In genomic region chr14:104659146-104659545, GRCh38 we compare ENCODE assay signal across 24 cellular contexts. TPM values are rescaled to one million over a fixed set of nuclear protein-coding genes. Genes with fewer than 3 reads are reported as not detected.
"Had no signal": no experiment of that assay in that cellular context is flagged by ENCODE, and none has a peak within 500 bp of the region (broad histone marks: within the 10 kb centered on the region; RNA-seq: fewer than 3 reads in every experiment).

No MANE protein-coding gene starts in this region.

- H3K36me3 ChIP-seq: cardiac muscle cell, heart right ventricle, neutrophil, ovary, prostate gland, thyroid gland, upper lobe of right lung had no signal

- H3K9me3 Mint-ChIP-seq: activated naive CD8-positive, alpha-beta T cell treated with anti-CD3 and anti-CD28 coated beads, Interleukin-2, amount 50 U/mL, for 24 hours; activated T-cell treated with anti-CD3 and anti-CD28 coated beads, Interleukin-2, amount 50 U/mL, for 72 hours; natural killer cell treated with Interleukin-12 subunit alpha and Interleukin-12 subunit beta and Interleukin-15 and Interleukin-18, amount 100 ng/mL, for 72 hours; stimulated activated naive CD8-positive, alpha-beta T cell treated with anti-CD3 and anti-CD28 coated beads, Interleukin-15, Interleukin-2, amounts not matched to agents 100 ng/mL and 50 ng/mL, for 24 hours had no signal

- H3K4me1 ChIP-seq: prostate gland, thyroid gland had no signal

- ATAC-seq: activated naive CD8-positive, alpha-beta T cell treated with anti-CD3 and anti-CD28 coated beads, Interleukin-2, amount 50 U/mL, for 24 hours; activated T-cell treated with anti-CD3 and anti-CD28 coated beads, Interleukin-2, amount 50 U/mL, for 72 hours; body of pancreas; natural killer cell treated with Interleukin-12 subunit alpha and Interleukin-12 subunit beta and Interleukin-15 and Interleukin-18, amount 100 ng/mL, for 72 hours had no signal

- H3K4me3 ChIP-seq: body of pancreas, cardiac muscle cell, heart right ventricle, lung, ovary, prostate gland, thyroid gland, upper lobe of right lung had no signal

- H3K27me3 ChIP-seq: body of pancreas, cardiac muscle cell, ovary, thyroid gland had no signal

- H3K4me3 Mint-ChIP-seq: activated CD4-positive, alpha-beta memory T cell treated with anti-CD3 and anti-CD28 coated beads, Interleukin-2, amount 10 ng/mL, durations not matched to agents 7 days and 5 days; activated naive CD8-positive, alpha-beta T cell treated with anti-CD3 and anti-CD28 coated beads, Interleukin-2, amount 50 U/mL, for 24 hours; activated T-cell treated with anti-CD3 and anti-CD28 coated beads, Interleukin-2, amount 50 U/mL, for 72 hours; natural killer cell treated with Interleukin-12 subunit alpha and Interleukin-12 subunit beta and Interleukin-15 and Interleukin-18, amount 100 ng/mL, for 72 hours; stimulated activated naive CD8-positive, alpha-beta T cell treated with anti-CD3 and anti-CD28 coated beads, Interleukin-15, Interleukin-2, amounts not matched to agents 100 ng/mL and 50 ng/mL, for 24 hours had no signal

- H3K9me3 ChIP-seq: body of pancreas, neutrophil, prostate gland, thyroid gland, upper lobe of right lung had no signal

- H3K27ac ChIP-seq: body of pancreas, cardiac muscle cell, heart right ventricle, neutrophil, ovary, prostate gland, thyroid gland, upper lobe of right lung had no signal

- H3K27ac Mint-ChIP-seq: activated CD4-positive, alpha-beta memory T cell treated with anti-CD3 and anti-CD28 coated beads, Interleukin-2, amount 10 ng/mL, durations not matched to agents 7 days and 5 days; activated naive CD8-positive, alpha-beta T cell treated with anti-CD3 and anti-CD28 coated beads, Interleukin-2, amount 50 U/mL, for 24 hours; activated T-cell treated with anti-CD3 and anti-CD28 coated beads, Interleukin-2, amount 50 U/mL, for 72 hours; natural killer cell treated with Interleukin-12 subunit alpha and Interleukin-12 subunit beta and Interleukin-15 and Interleukin-18, amount 100 ng/mL, for 72 hours; stimulated activated naive CD8-positive, alpha-beta T cell treated with anti-CD3 and anti-CD28 coated beads, Interleukin-15, Interleukin-2, amounts not matched to agents 100 ng/mL and 50 ng/mL, for 24 hours had no signal

- DNase-seq: activated CD4-positive, alpha-beta memory T cell treated with anti-CD3 and anti-CD28 coated beads, Interleukin-2, amount 10 ng/mL, durations not matched to agents 7 days and 5 days; activated CD4-positive, alpha-beta T cell treated with anti-CD3 and anti-CD28 coated beads for 4 hours; activated effector memory CD4-positive, alpha-beta T cell treated with anti-CD3 and anti-CD28 coated beads, Interleukin-2, amount 50 U/mL, for 16 hours; activated naive CD4-positive, alpha-beta T cell treated with anti-CD3 and anti-CD28 coated beads, Interleukin-2, amount 50 U/mL, for 16 hours; activated naive CD8-positive, alpha-beta T cell treated with anti-CD3 and anti-CD28 coated beads, Interleukin-2, amount 50 U/mL, for 24 hours; activated T-cell treated with anti-CD3 and anti-CD28 coated beads, Interleukin-2, amount 50 U/mL, for 72 hours; anterior cingulate cortex; body of pancreas; heart right ventricle; kidney; ovary; stimulated activated CD4-positive, alpha-beta T cell treated with anti-CD3 and anti-CD28 coated beads, Interleukin-4, amount 100 ng/mL, for 24 hours; T-helper 9 cell; thyroid gland; upper lobe of right lung had no signal

- FAIRE-seq: endometrium, kidney had no signal

RNA-seq across cellular contexts. Expression of gene TMEM179, which starts 54.6 kb away (rescaled TPM):
- total RNA-seq: activated CD4-positive, alpha-beta memory T cell treated with anti-CD3 and anti-CD28 coated beads, Interleukin-2, amount 10 ng/mL, durations not matched to agents 7 days and 5 days; epithelial cell of proximal tubule; fibroblast of villous mesenchyme; upper lobe of right lung had no signal
